In the genomic region with DNA sequence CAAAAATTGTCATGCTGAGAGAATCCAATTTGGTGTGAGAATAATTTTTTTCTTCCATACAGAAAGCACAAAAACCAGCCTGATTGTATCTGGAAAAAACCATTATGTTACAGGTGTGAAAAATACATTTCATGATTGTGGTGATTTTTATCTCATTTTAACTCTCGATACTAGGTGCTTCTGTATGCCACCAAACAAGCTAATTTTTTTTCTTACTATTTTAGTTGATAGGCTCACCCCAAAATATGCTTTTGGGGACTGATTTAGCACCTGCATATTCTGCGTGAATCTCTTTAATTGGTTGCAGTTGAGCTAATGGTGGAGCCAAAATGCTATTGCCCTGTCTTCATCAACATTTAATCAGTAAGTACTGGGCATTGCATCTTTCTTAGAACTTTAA, we compare ENCODE assay signal across 10 cellular contexts. TPM values are rescaled to one million over a fixed set of nuclear protein-coding genes. Genes with fewer than 3 reads are reported as not detected.
A peak's percentile ranks its signal among the peaks of the same experiment; 100 is the strongest.
DNase-seq lines count a peak whose midpoint lies in the region; ATAC-seq and TF ChIP-seq lines count a peak whose summit lies in the region.
"Had no signal": no experiment of that assay in that cellular context is flagged by ENCODE, and none has a peak within 500 bp of the region (broad histone marks: within the 10 kb centered on the region; RNA-seq: fewer than 3 reads in every experiment).

No MANE protein-coding gene starts in this region.

- H3K4me3 ChIP-seq in DOHH2 (ENCODE audit: low read length) (peak overlapping the region; percentile 84), NT2/D1 (ENCODE audit: insufficient read length, low read depth) (peak overlapping the region; percentile 93), endocrine pancreas (ENCODE audit: control insufficient read depth, insufficient read depth, low read length) (peak overlapping the region; percentile 99), trophoblast cell (ENCODE audit: low read depth, low read length) (no peak overlapping the region)

- peak overlapping the region; percentile 94 for H3K4ac ChIP-seq in trophoblast cell (ENCODE audit: low read depth, low read length)

- no peak overlapping the region for H2AFZ ChIP-seq in trophoblast cell (ENCODE audit: insufficient read depth, low read length, poor library complexity)

- no peak overlapping the region for H4K12ac ChIP-seq in trophoblast cell (ENCODE audit: low read depth, low read length)

- no peak overlapping the region for H3K14ac ChIP-seq in trophoblast cell (ENCODE audit: low read length)

- DNase-seq in NT2/D1 (ENCODE audit: low read depth, low spot score) (no peak), trophoblast cell (no peak), GM20000 (ENCODE audit: low spot score) (no peak), NCI-H2171 (lab: John Stamatoyannopoulos, UW) (no peak), dedifferentiated amniotic fluid mesenchymal stem cell (ENCODE audit: extremely low spot score) (no peak)
- DNase-seq: activated naive CD4-positive, alpha-beta T cell; NCI-H187 had no signal

- H3K27me3 ChIP-seq in DOHH2 (ENCODE audit: control insufficient read depth, low read length), result no peaks in the 10 kb centered on the region
- no peaks in the 10 kb centered on the region for H3K27me3 ChIP-seq in NT2/D1 (ENCODE audit: insufficient read depth, insufficient read length)
- no peaks in the 10 kb centered on the region for H3K27me3 ChIP-seq in endocrine pancreas (ENCODE audit: control insufficient read depth, insufficient read depth, low read length)
- H3K27me3 ChIP-seq in trophoblast cell (ENCODE audit: insufficient read depth, low read length), result no peaks in the 10 kb centered on the region

- TF ChIP-seq CTCF in DOHH2 (IDR thresholded peaks at IDR 0.05; ENCODE audit: low read depth, low read length, poor library complexity, severe bottlenecking), result no peak
- TF ChIP-seq CTCF in GM20000 (IDR thresholded peaks at IDR 0.05; ENCODE audit: extremely low read depth, missing control alignments), result no peak

- H3K23ac ChIP-seq in trophoblast cell (ENCODE audit: low read length), result no peak overlapping the region

- peaks cover 66% of the 10 kb centered on the region for H3K36me3 ChIP-seq in DOHH2 (ENCODE audit: control insufficient read depth, low read length)
- H3K36me3 ChIP-seq in NT2/D1 (ENCODE audit: insufficient read depth, insufficient read length, low read length), result peaks cover 20% of the 10 kb centered on the region
- H3K36me3 ChIP-seq in endocrine pancreas (ENCODE audit: control insufficient read depth, insufficient read depth, low read length), result no peaks in the 10 kb centered on the region
- no peaks in the 10 kb centered on the region for H3K36me3 ChIP-seq in trophoblast cell (ENCODE audit: control insufficient read depth in 1 of 2, insufficient read depth in 2 of 2, low read length in 2 of 2)

- H3K9ac ChIP-seq in NT2/D1 (ENCODE audit: insufficient read length, low read depth) (peak overlapping the region; percentile 99), endocrine pancreas (ENCODE audit: control insufficient read depth, insufficient read depth, low read length) (no peak overlapping the region), trophoblast cell (ENCODE audit: low read length) (no peak overlapping the region)

- H3K4me2 ChIP-seq in DOHH2 (ENCODE audit: low read length), result peak overlapping the region; percentile 63
- peak overlapping the region; percentile 66 for H3K4me2 ChIP-seq in trophoblast cell (ENCODE audit: low read length)

- H2BK12ac ChIP-seq in trophoblast cell (ENCODE audit: low read length), result no peak overlapping the region

- no peak overlapping the region for H2BK5ac ChIP-seq in trophoblast cell (ENCODE audit: low read depth, low read length, poor library complexity)

- H4K8ac ChIP-seq in trophoblast cell (ENCODE audit: low read depth, low read length), result no peak overlapping the region

- no peaks in the 10 kb centered on the region for H3K9me2 ChIP-seq in DOHH2 (replicated peaks; ENCODE audit: control insufficient read depth, low read length)

- H4K20me1 ChIP-seq in DOHH2 (ENCODE audit: control insufficient read depth, insufficient read depth, low read depth, low read length), result peaks cover 47% of the 10 kb centered on the region

- no peak overlapping the region for H2AK5ac ChIP-seq in trophoblast cell (ENCODE audit: low read length)

- H3K79me2 ChIP-seq in DOHH2 (ENCODE audit: control insufficient read depth, low read length), result peaks cover 81% of the 10 kb centered on the region
- peaks cover 8% of the 10 kb centered on the region for H3K79me2 ChIP-seq in trophoblast cell (ENCODE audit: control insufficient read depth, insufficient read depth, low read length, poor library complexity)

- H4K91ac ChIP-seq in trophoblast cell (ENCODE audit: low read depth, low read length), result no peak overlapping the region

- H3K18ac ChIP-seq in trophoblast cell (ENCODE audit: low read length), result no peak overlapping the region

- no peak overlapping the region for H2BK120ac ChIP-seq in trophoblast cell (ENCODE audit: insufficient read depth, low read length, poor library complexity)

- H3K4me1 ChIP-seq in DOHH2 (ENCODE audit: control insufficient read depth, low read length) (peaks cover 64% of the 10 kb centered on the region), NT2/D1 (ENCODE audit: insufficient read depth, insufficient read length) (no peaks in the 10 kb centered on the region), endocrine pancreas (ENCODE audit: control insufficient read depth, insufficient read depth, low read length) (peaks cover 41% of the 10 kb centered on the region), trophoblast cell (ENCODE audit: control insufficient read depth in 1 of 2, insufficient read depth in 2 of 2, low read length in 2 of 2) (no peaks in the 10 kb centered on the region)

- no CpG with 5 or more reads among the region's 2 CpGs for WGBS in trophoblast cell (ENCODE audit: extremely low coverage, insufficient coverage, insufficient read length)

- peaks cover 33% of the 10 kb centered on the region for H3F3A ChIP-seq in DOHH2 (ENCODE audit: control insufficient read depth, insufficient read depth)

- H3K27ac ChIP-seq in DOHH2 (ENCODE audit: low read depth, low read length) (peak overlapping the region; percentile 84), trophoblast cell (ENCODE audit: low read depth, low read length) (no peak overlapping the region)

- H3K79me1 ChIP-seq in trophoblast cell (ENCODE audit: low read length), result peaks cover 12% of the 10 kb centered on the region

- no peak for ATAC-seq in GM19328 (IDR thresholded peaks at IDR 0.05; ENCODE audit: unreplicated experiment)

- H3K9me3 ChIP-seq in DOHH2 (ENCODE audit: control insufficient read depth, insufficient read depth, low read length), result no peaks in the 10 kb centered on the region
- no peaks in the 10 kb centered on the region for H3K9me3 ChIP-seq in NT2/D1 (ENCODE audit: insufficient read depth, low read length)
- no peaks in the 10 kb centered on the region for H3K9me3 ChIP-seq in endocrine pancreas (ENCODE audit: control insufficient read depth, low read length)
- H3K9me3 ChIP-seq in trophoblast cell (ENCODE audit: insufficient read depth, low read depth, low read length), result no peaks in the 10 kb centered on the region

RNA-seq across cellular contexts. Expression of gene DMTF1, which starts 1.9 kb away (rescaled TPM):
- 57.9 and 66.0 TPM in 2 replicates for polyA plus RNA-seq in trophoblast cell (2013)
